18 cellular contexts compared by ENCODE assay signal in genomic region chr12:23757541-23757962, GRCh38.
A peak's percentile ranks its signal among the peaks of the same experiment; 100 is the strongest.
DNase-seq lines count a peak whose midpoint lies in the region; ATAC-seq and TF ChIP-seq lines count a peak whose summit lies in the region.
"Had no signal": no experiment of that assay in that cellular context is flagged by ENCODE, and none has a peak within 500 bp of the region (broad histone marks: within the 10 kb centered on the region; RNA-seq: fewer than 3 reads in every experiment).

No MANE protein-coding gene starts in this region.

- no peaks in the 10 kb centered on the region for H3K79me2 ChIP-seq in SK-N-SH (ENCODE audit: insufficient read depth)

- H2AFZ ChIP-seq in SK-N-SH (ENCODE audit: low read depth) = no peak overlapping the region

- 0% methylated on average over 1 of the region's 1 CpG for WGBS in ectodermal cell, 2 experiments
- WGBS in lung, 2 donors = 47 to 61% methylated on average over 1 of the region's 1 CpG
- WGBS in SK-N-SH (ENCODE audit: low lambda C conversion rate) = 63% methylated on average over 1 of the region's 1 CpG

- H3K4me1 ChIP-seq in Caco-2 (peaks cover 27% of the 10 kb centered on the region), ectodermal cell (ENCODE audit: control insufficient read depth, insufficient read depth, low read length) (peaks cover 64% of the 10 kb centered on the region), lung (ENCODE audit: control insufficient read depth in 2 of 2, insufficient read depth in 2 of 2, low read length in 2 of 2) (peaks cover 0 to 2% of the 10 kb centered on the region in 2 donors), gastrocnemius medialis (no peaks in the 10 kb centered on the region), SK-N-SH (ENCODE audit: control insufficient read depth in 1 of 2, insufficient read depth in 2 of 2, low read depth in 1 of 2, low read length in 1 of 2) (no peaks in the 10 kb centered on the region)
- H3K4me1 ChIP-seq: right atrium auricular region had no signal

- H3K4me1 Mint-ChIP-seq in Caco-2 (ENCODE audit: low read depth, unreplicated experiment) = peaks cover 44% of the 10 kb centered on the region
- H3K4me1 Mint-ChIP-seq: B cell, T-helper 17 cell had no signal

- intact Hi-C loops in Caco-2 (cut with micrococcal nuclease; ENCODE audit: unreplicated experiment) = loop anchor here (1.0 to 5.0 kb wide), 4 partner anchors 19 to 189 kb away; no protein-coding TSS in a partner anchor
- intact Hi-C loops in gastrocnemius medialis (cut with DNase I; ENCODE audit: low total_unique reads) = no loop called here

- H3K4me3 ChIP-seq in Caco-2 (ENCODE audit: low read depth, low read length) (no peak overlapping the region), ectodermal cell (ENCODE audit: insufficient read depth, low read depth, low read length) (no peak overlapping the region), lung (no peak overlapping the region), gastrocnemius medialis (no peak overlapping the region), SK-N-SH (ENCODE audit: low read depth in 2 of 2, low read length in 1 of 2) (no peak overlapping the region)
- H3K4me3 ChIP-seq: coronary artery, right atrium auricular region, upper lobe of left lung had no signal

- CTCF ChIA-PET in Caco-2 (lab: Charles Lee) (interaction anchor here (0.6 kb wide), 1 partner anchor 10 kb away, joined by 4 read pairs; no protein-coding TSS in a partner anchor), SK-N-SH (lab: Yijun Ruan, JAX) (no interaction called here)

- H3K36me3 Mint-ChIP-seq in Caco-2 (ENCODE audit: insufficient read depth, unreplicated experiment) = no peaks in the 10 kb centered on the region

- in situ Hi-C loops in gastrocnemius medialis (cut with MboI; ENCODE audit: low sequenced_read_pairs in 4 of 4) = no loop called here

- no peak overlapping the region for H3K4me2 ChIP-seq in SK-N-SH
- H3K4me2 ChIP-seq: KMS-11 had no signal

- ATAC-seq in lung (ENCODE audit: insufficient read depth, low FRiP score) = peak; percentile 57
- no peak for ATAC-seq in gastrocnemius medialis
- ATAC-seq: T-helper 17 cell had no signal

- H3K9me2 ChIP-seq in SK-N-SH = no peaks in the 10 kb centered on the region

- DNase-seq in Caco-2 (peak; percentile 61 to 79), NCI-H146 (lab: John Stamatoyannopoulos, UW) (peak; percentile 73), lung (ENCODE audit: low spot score) (no peak), SHP77 treated with DMSO at 0.1 percent for 48 hours (lab: John Stamatoyannopoulos, UW) (no peak), gastrocnemius medialis (no peak), H4 (ENCODE audit: low spot score) (no peak), SK-N-SH (no peak)
- DNase-seq: activated CD4-positive, alpha-beta T cell treated with anti-CD3 and anti-CD28 coated beads for 48 hours; activated T-cell treated with anti-CD3 and anti-CD28 coated beads, Interleukin-2, amount 50 U/mL, for 24 hours; amniotic stem cell; NCI-H446 treated with DMSO at 0.1 percent for 48 hours; T-helper 17 cell; upper lobe of left lung had no signal

- no peak for TF ChIP-seq CTCF in Caco-2 (IDR thresholded peaks at IDR 0.05; ENCODE audit: insufficient read depth in 1 of 2, low read depth in 1 of 2, low read length in 1 of 2, severe bottlenecking in 1 of 2, unreplicated experiment in 1 of 2)
- no peak for TF ChIP-seq CTCF in lung (IDR thresholded peaks at IDR 0.05; ENCODE audit: control extremely low read depth, extremely low read depth)
- no peak for TF ChIP-seq CTCF in gastrocnemius medialis (IDR thresholded peaks at IDR 0.05 in 4 of 5, conservative IDR thresholded peaks at IDR 0.05 in 1 of 5)
- TF ChIP-seq CTCF in SK-N-SH (IDR thresholded peaks at IDR 0.05) = no peak

- H3K36me3 ChIP-seq in Caco-2 (ENCODE audit: control insufficient read depth, insufficient read depth, low read length) (no peaks in the 10 kb centered on the region), ectodermal cell (ENCODE audit: control insufficient read depth, insufficient read depth, low read length) (no peaks in the 10 kb centered on the region), lung (ENCODE audit: control insufficient read depth in 2 of 2, insufficient read depth in 2 of 2, low read length in 2 of 2) (no peaks in the 10 kb centered on the region), gastrocnemius medialis (no peaks in the 10 kb centered on the region), SK-N-SH (replicated peaks in 1 of 2; ENCODE audit: control insufficient read depth in 1 of 2, insufficient read depth in 2 of 2, low read length in 1 of 2) (no peaks in the 10 kb centered on the region)
- H3K36me3 ChIP-seq: right atrium auricular region, upper lobe of left lung had no signal

- H3F3A ChIP-seq in SK-N-SH (replicated peaks; ENCODE audit: insufficient read depth) = no peaks in the 10 kb centered on the region

- no peak for TF ChIP-seq POLR2A in gastrocnemius medialis (IDR thresholded peaks at IDR 0.05)

- H3K27ac ChIP-seq in ectodermal cell (ENCODE audit: insufficient read depth, low read depth, low read length, poor library complexity, severe bottlenecking) = peak overlapping the region; percentile 85
- H3K27ac ChIP-seq in lung (ENCODE audit: low read depth in 1 of 2, low read length in 1 of 2) = no peak overlapping the region
- no peak overlapping the region for H3K27ac ChIP-seq in gastrocnemius medialis
- no peak overlapping the region for H3K27ac ChIP-seq in SK-N-SH (ENCODE audit: low read depth in 2 of 2, low read length in 1 of 2)
- H3K27ac ChIP-seq: coronary artery, KMS-11, right atrium auricular region, upper lobe of left lung had no signal

- H3K27me3 ChIP-seq in Caco-2 (replicated peaks; ENCODE audit: control insufficient read depth, insufficient read depth, low read length) = no peaks in the 10 kb centered on the region
- no peaks in the 10 kb centered on the region for H3K27me3 ChIP-seq in ectodermal cell (ENCODE audit: control insufficient read depth, insufficient read depth, low read length, poor library complexity, severe bottlenecking)
- no peaks in the 10 kb centered on the region for H3K27me3 ChIP-seq in lung (ENCODE audit: control insufficient read depth, insufficient read depth)
- no peaks in the 10 kb centered on the region for H3K27me3 ChIP-seq in gastrocnemius medialis
- H3K27me3 ChIP-seq in SK-N-SH (ENCODE audit: insufficient read depth) = no peaks in the 10 kb centered on the region
- H3K27me3 ChIP-seq: right atrium auricular region, upper lobe of left lung had no signal

- no peaks in the 10 kb centered on the region for H3K27me3 Mint-ChIP-seq in Caco-2 (ENCODE audit: insufficient read depth, unreplicated experiment)
- H3K27me3 Mint-ChIP-seq: activated T-cell treated with anti-CD3 and anti-CD28 coated beads, Interleukin-2, amount 50 U/mL, for 24 hours; B cell; T-helper 17 cell had no signal

- H3K9me3 Mint-ChIP-seq in Caco-2 (ENCODE audit: unreplicated experiment) = peaks cover 11% of the 10 kb centered on the region

- H3K4me3 Mint-ChIP-seq in Caco-2 (ENCODE audit: unreplicated experiment) = peak overlapping the region; percentile 39
- H3K4me3 Mint-ChIP-seq: activated T-cell treated with anti-CD3 and anti-CD28 coated beads, Interleukin-2, amount 50 U/mL, for 24 hours; B cell; T-helper 17 cell had no signal

- H3K27ac Mint-ChIP-seq in Caco-2 (ENCODE audit: unreplicated experiment) = peak overlapping the region; percentile 92
- H3K27ac Mint-ChIP-seq: activated T-cell treated with anti-CD3 and anti-CD28 coated beads, Interleukin-2, amount 50 U/mL, for 24 hours; B cell; T-helper 17 cell had no signal

- TF ChIP-seq RAD21 in SK-N-SH (IDR thresholded peaks at IDR 0.05; ENCODE audit: low read length) = no peak

- TF ChIP-seq EP300 in SK-N-SH (IDR thresholded peaks at IDR 0.05; ENCODE audit: borderline replicate concordance in 1 of 2, low read depth in 1 of 2, low read length in 1 of 2) = no peak

- BruUV-seq in Caco-2 (replicated peaks; lab: Mats Ljungman, UMichigan) = no TSS peak

- H3K9me3 ChIP-seq in Caco-2 = no peaks in the 10 kb centered on the region
- no peaks in the 10 kb centered on the region for H3K9me3 ChIP-seq in ectodermal cell (ENCODE audit: control insufficient read depth, low read length)
- no peaks in the 10 kb centered on the region for H3K9me3 ChIP-seq in lung (ENCODE audit: control insufficient read depth in 2 of 2, insufficient read depth in 1 of 2, low read length in 1 of 2)
- no peaks in the 10 kb centered on the region for H3K9me3 ChIP-seq in gastrocnemius medialis
- H3K9me3 ChIP-seq in SK-N-SH = no peaks in the 10 kb centered on the region
- H3K9me3 ChIP-seq: right atrium auricular region, upper lobe of left lung had no signal

- H4K20me1 ChIP-seq in SK-N-SH (ENCODE audit: insufficient read depth) = no peaks in the 10 kb centered on the region

- H3K9ac ChIP-seq in SK-N-SH = no peak overlapping the region
- H3K9ac ChIP-seq: KMS-11 had no signal

- POLR2A ChIA-PET in Caco-2 (lab: Charles Lee) (no interaction called here), SK-N-SH (lab: Yijun Ruan, JAX) (no interaction called here)

TF ChIP-seq in SK-N-SH, 30 proteins besides CTCF, POLR2A, EP300 and RAD21:
- TF ChIP-seq PBX3 (IDR thresholded peaks at IDR 0.05) = no peak
- no peak for TF ChIP-seq ELF1 (IDR thresholded peaks at IDR 0.05)
- TF ChIP-seq IRF3 (IDR thresholded peaks at IDR 0.05; ENCODE audit: low read depth, low read length) = no peak

Comparison
In these comparisons a context has a peak if more than half of its experiments do, and no peak if none do; other contexts are left out.
1. DNase-seq: peak in Caco-2 (2 of 2) and NCI-H146 (single experiment); none in lung (single experiment), SHP77 treated with DMSO at 0.1 percent for 48 hours (single experiment), gastrocnemius medialis (0 of 2), H4 (single experiment) and SK-N-SH (single experiment).